8 cellular contexts compared by ENCODE assay signal in the genomic region with DNA sequence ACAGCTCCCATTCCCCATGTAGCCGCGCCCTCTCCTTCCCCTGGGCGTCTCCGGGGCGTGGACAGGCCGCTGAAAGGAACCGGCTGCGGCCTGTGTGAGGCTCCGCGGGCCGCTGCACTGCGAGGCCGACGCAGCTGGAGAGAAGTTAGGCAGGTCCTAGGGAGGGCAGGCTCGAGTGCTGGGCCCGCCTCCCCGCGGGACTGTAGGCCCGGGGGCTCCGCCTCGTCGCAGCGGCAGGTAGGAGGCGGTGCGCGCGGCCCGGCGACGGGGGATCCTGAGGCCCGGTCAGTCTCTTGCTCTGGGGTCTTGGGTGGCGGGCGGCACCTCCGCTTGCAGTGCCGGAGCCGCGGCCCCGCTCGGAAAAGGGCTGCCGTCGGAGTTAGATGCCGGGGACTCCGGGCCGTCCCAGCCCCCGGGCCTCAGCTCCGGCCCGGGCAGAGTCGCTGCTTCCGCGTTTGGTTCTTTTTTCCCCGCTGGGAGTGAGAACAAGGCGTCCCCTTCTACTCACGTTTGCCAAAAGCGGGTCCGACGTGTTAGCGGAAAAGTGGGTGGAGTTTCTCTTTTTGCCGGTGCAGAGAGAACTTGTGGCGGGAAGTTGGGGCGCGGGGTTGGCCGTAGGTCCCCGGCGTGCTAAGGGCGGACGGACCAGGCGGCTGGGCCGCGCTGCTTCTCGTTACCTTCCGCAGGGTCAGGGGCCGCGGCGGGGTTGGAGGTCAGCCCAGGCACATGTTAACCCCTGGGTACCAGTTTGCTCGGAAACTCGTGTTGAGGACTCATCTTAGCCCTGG.
A peak's percentile ranks its signal among the peaks of the same experiment; 100 is the strongest.
DNase-seq lines count a peak whose midpoint lies in the region; ATAC-seq lines count a peak whose summit lies in the region.

A gene (plus strand): TSS at position 222 of the 788 bp plus-strand sequence. CDS start 2,026 bp downstream, outside the sequence.

- ATAC-seq in GM18870 (IDR thresholded peaks at IDR 0.05; ENCODE audit: unreplicated experiment), result peak; percentile 82
- peak; percentile 88 for ATAC-seq in HG03159 (IDR thresholded peaks at IDR 0.05; ENCODE audit: unreplicated experiment)

- peak; percentile 90 for DNase-seq in AG08395 (ENCODE audit: low spot score)
- peak; percentile 86 to 90 for DNase-seq in NCI-H446 (lab: John Stamatoyannopoulos, UW)
- peak; percentile 89 for DNase-seq in activated CD4-positive, alpha-beta T cell treated with anti-CD3 and anti-CD28 coated beads for 48 hours
- DNase-seq in cortex of kidney (lab: John Stamatoyannopoulos, UW), result peak; percentile 73
- DNase-seq in left kidney (ENCODE audit: low read depth, low spot score), result peak; percentile 98
- DNase-seq in stimulated activated CD4-positive, alpha-beta T cell treated with anti-CD3 and anti-CD28 coated beads, Interleukin-2, amount 100 ng/mL, for 48 hours, result peak; percentile 69 to 73

Comparison
In these comparisons a context has a peak if more than half of its experiments do, and no peak if none do; other contexts are left out.
1. Peak in every context shown above with its lines: DNase-seq and ATAC-seq.